In genomic region chr9:114026335-114026734, GRCh38 we compare ENCODE assay signal across 24 cellular contexts. TPM values are rescaled to one million over a fixed set of nuclear protein-coding genes. Genes with fewer than 3 reads are reported as not detected.
"Had no signal": no experiment of that assay in that cellular context is flagged by ENCODE, and none has a peak within 500 bp of the region (broad histone marks: within the 10 kb centered on the region; RNA-seq: fewer than 3 reads in every experiment).

No MANE protein-coding gene starts in this region.

- H3K27ac ChIP-seq: left ventricle myocardium inferior, neural progenitor cell, prostate gland, right atrium auricular region, thoracic aorta had no signal

- DNase-seq: activated CD4-positive, alpha-beta T cell treated with anti-CD3 and anti-CD28 coated beads, Interleukin-2, amount 50 U/mL, for 48 hours; activated naive CD4-positive, alpha-beta T cell treated with Interleukin-2 at 50 U/mL for 16 hours; activated naive CD8-positive, alpha-beta T cell treated with anti-CD3 and anti-CD28 coated beads for 36 hours; activated T-cell treated with anti-CD3 and anti-CD28 coated beads, Interleukin-2, amount 50 U/mL, for 24 hours; foreskin fibroblast; left ventricle myocardium inferior; stimulated activated CD4-positive, alpha-beta T cell treated with anti-CD3 and anti-CD28 coated beads, Interleukin-4, amount 100 ng/mL, for 24 hours; stimulated activated naive CD4-positive, alpha-beta T cell treated with Interleukin-2 at 50 U/mL for 16 hours; T1000 had no signal

- H3K4me3 ChIP-seq: left ventricle myocardium inferior, neural progenitor cell, prostate gland, right atrium auricular region, thoracic aorta had no signal

- H3K27me3 Mint-ChIP-seq: activated naive CD8-positive, alpha-beta T cell treated with anti-CD3 and anti-CD28 coated beads for 36 hours; activated T-cell treated with anti-CD3 and anti-CD28 coated beads, Interleukin-2, amount 50 U/mL, for 24 hours; memory B cell; type B pancreatic cell had no signal

- H3K4me3 Mint-ChIP-seq: activated naive CD8-positive, alpha-beta T cell treated with anti-CD3 and anti-CD28 coated beads for 36 hours; activated T-cell treated with anti-CD3 and anti-CD28 coated beads, Interleukin-2, amount 50 U/mL, for 24 hours; activated T-helper 17 cell treated with anti-CD3 and anti-CD28 coated beads, Interleukin-2, amount 50 U/mL, for 72 hours; central memory CD8-positive, alpha-beta T cell; memory B cell; neural progenitor cell; T-helper 1 cell treated with Interleukin-12 subunit alpha and Interleukin-12 subunit beta and Interleukin-4 antibody, amounts not matched to agents 30 μg/mL and 1 μg/mL, for 36 hours; type B pancreatic cell; WTC11 had no signal

- H3K36me3 ChIP-seq: prostate gland, right atrium auricular region had no signal

- H3K4me1 Mint-ChIP-seq: activated naive CD8-positive, alpha-beta T cell treated with anti-CD3 and anti-CD28 coated beads for 36 hours; activated T-helper 17 cell treated with anti-CD3 and anti-CD28 coated beads, Interleukin-2, amount 50 U/mL, for 72 hours; central memory CD8-positive, alpha-beta T cell; memory B cell; neural progenitor cell had no signal

- H3K27ac Mint-ChIP-seq: activated naive CD8-positive, alpha-beta T cell treated with anti-CD3 and anti-CD28 coated beads for 36 hours; activated T-cell treated with anti-CD3 and anti-CD28 coated beads, Interleukin-2, amount 50 U/mL, for 24 hours; activated T-helper 17 cell treated with anti-CD3 and anti-CD28 coated beads, Interleukin-2, amount 50 U/mL, for 72 hours; memory B cell; neural progenitor cell; T-helper 1 cell treated with Interleukin-12 subunit alpha and Interleukin-12 subunit beta and Interleukin-4 antibody, amounts not matched to agents 30 μg/mL and 1 μg/mL, for 36 hours; type B pancreatic cell had no signal

- H3K9ac ChIP-seq: neural progenitor cell had no signal

- H3K27me3 ChIP-seq: neural progenitor cell, right atrium auricular region had no signal

- H3K9me3 ChIP-seq: prostate gland had no signal

- H3K4me1 ChIP-seq: left ventricle myocardium inferior, neural progenitor cell, prostate gland, right atrium auricular region had no signal

- ATAC-seq: activated T-helper 17 cell treated with anti-CD3 and anti-CD28 coated beads, Interleukin-2, amount 50 U/mL, for 72 hours; WTC11 had no signal

RNA-seq across cellular contexts. Expression of gene AMBP, which starts 51.8 kb away (rescaled TPM):
- total RNA-seq: activated naive CD8-positive, alpha-beta T cell treated with anti-CD3 and anti-CD28 coated beads for 36 hours; activated T-helper 17 cell treated with anti-CD3 and anti-CD28 coated beads, Interleukin-2, amount 50 U/mL, for 72 hours; astrocyte; epithelial cell of proximal tubule; kidney epithelial cell; left ventricle myocardium inferior; mononuclear cell; osteoblast; right atrium auricular region; thoracic aorta had no signal
